21 cellular contexts compared by ENCODE assay signal in the genomic region with DNA sequence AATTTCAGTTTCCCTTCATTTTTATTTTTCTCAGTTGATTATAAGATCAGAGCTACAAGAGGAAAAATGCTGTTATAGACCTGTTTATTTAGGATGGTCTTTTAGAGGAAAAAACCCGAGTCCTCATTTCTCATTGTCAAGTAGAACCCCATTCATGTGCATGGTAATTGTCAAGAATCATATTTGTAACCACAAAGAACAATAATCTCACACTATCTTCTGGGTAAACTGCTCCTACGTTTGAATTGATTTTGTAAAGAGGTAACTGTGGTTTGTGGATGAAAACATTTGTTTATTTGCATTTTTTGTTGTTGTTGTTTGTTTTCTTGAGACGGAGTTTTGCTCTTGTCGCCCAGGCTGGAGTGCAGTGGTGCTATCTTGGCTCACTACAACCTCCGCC. TPM values are rescaled to one million over a fixed set of nuclear protein-coding genes. Genes with fewer than 3 reads are reported as not detected.
DNase-seq lines count a peak whose midpoint lies in the region; ATAC-seq, FAIRE-seq and TF ChIP-seq lines count a peak whose summit lies in the region.
"Had no signal": no experiment of that assay in that cellular context is flagged by ENCODE, and none has a peak within 500 bp of the region (broad histone marks: within the 10 kb centered on the region; RNA-seq: fewer than 3 reads in every experiment).

No MANE protein-coding gene starts in this region.

- H3K27me3 Mint-ChIP-seq in stimulated activated naive CD8-positive, alpha-beta T cell treated with anti-CD3 and anti-CD28 coated beads, Interleukin-15, Interleukin-2, amounts not matched to agents 100 ng/mL and 50 ng/mL, for 24 hours: no peaks in the 10 kb centered on the region
- no peaks in the 10 kb centered on the region for H3K27me3 Mint-ChIP-seq in stimulated activated naive CD8-positive, alpha-beta T cell treated with anti-CD3 and anti-CD28 coated beads, Interleukin-15, amount 100 ng/mL, for 72 hours
- H3K27me3 Mint-ChIP-seq in T-helper 2 cell treated with Interferon-gamma antibody and Interleukin-4, amounts not matched to agents 5 μg/mL and 100 μg/mL, for 36 hours (ENCODE audit: low read depth): no peaks in the 10 kb centered on the region

- no peak overlapping the region for H2BK5ac ChIP-seq in H1 (ENCODE audit: low read depth, low read length)

- H2BK20ac ChIP-seq in H1 (ENCODE audit: low read length): no peak overlapping the region

- H3K36me3 Mint-ChIP-seq in stimulated activated naive CD8-positive, alpha-beta T cell treated with anti-CD3 and anti-CD28 coated beads, Interleukin-15, Interleukin-2, amounts not matched to agents 100 ng/mL and 50 ng/mL, for 24 hours (ENCODE audit: low read depth): no peaks in the 10 kb centered on the region
- H3K36me3 Mint-ChIP-seq in T-helper 2 cell treated with Interferon-gamma antibody and Interleukin-4, amounts not matched to agents 5 μg/mL and 100 μg/mL, for 36 hours (ENCODE audit: low read depth): peaks cover 2% of the 10 kb centered on the region
- no peaks in the 10 kb centered on the region for H3K36me3 Mint-ChIP-seq in stimulated activated effector memory CD8-positive, alpha-beta T cell treated with anti-CD3 and anti-CD28 coated beads, Interleukin-12 subunit alpha, Interleukin-12 subunit beta, amount 100 ng/mL, for 72 hours
- H3K36me3 Mint-ChIP-seq: CD8-positive, alpha-beta T cell had no signal

- ATAC-seq in stimulated activated naive CD8-positive, alpha-beta T cell treated with anti-CD3 and anti-CD28 coated beads, Interleukin-15, amount 100 ng/mL, for 72 hours: no peak
- peak; percentile 62 for ATAC-seq in stimulated activated effector memory CD8-positive, alpha-beta T cell treated with anti-CD3 and anti-CD28 coated beads, Interleukin-12 subunit alpha, Interleukin-12 subunit beta, amount 100 ng/mL, for 72 hours
- no peak for ATAC-seq in GM18505 (IDR thresholded peaks at IDR 0.05; ENCODE audit: unreplicated experiment)
- ATAC-seq: CD8-positive, alpha-beta T cell; HCT116 had no signal

- H3K4me2 ChIP-seq in H1 (ENCODE audit: insufficient read depth in 1 of 2, low read depth in 2 of 2, low read length in 2 of 2): no peak overlapping the region
- H3K4me2 ChIP-seq: BLaER1 treated with 17β-estradiol and CSF1 and Interleukin-3, amounts not matched to agents 10 nM and 100 nM; SK-N-SH had no signal

- no peak for TF ChIP-seq CTCF in H1 (IDR thresholded peaks at IDR 0.05; ENCODE audit: control extremely low read depth in 1 of 3, insufficient read depth in 1 of 3, low read depth in 1 of 3, low read length in 3 of 3)
- TF ChIP-seq CTCF in ovary (IDR thresholded peaks at IDR 0.05): no peak

- no peak overlapping the region for H2AK5ac ChIP-seq in H1 (ENCODE audit: low read depth, low read length)

- peaks cover 0 to 80% of the 10 kb centered on the region in 2 experiments; a peak in 2 of 4 replicates for H3K79me2 ChIP-seq in H1 (ENCODE audit: control insufficient read depth in 1 of 2, insufficient read depth in 2 of 2, low read length in 2 of 2)

- no peak overlapping the region for H3K4ac ChIP-seq in H1 (replicated peaks; ENCODE audit: insufficient read length, low read depth, low read length)

- TF ChIP-seq EP300 in H1 (IDR thresholded peaks at IDR 0.05; ENCODE audit: borderline replicate concordance in 1 of 2, low read depth in 2 of 2, low read length in 2 of 2) (no peak), ovary (IDR thresholded peaks at IDR 0.05) (no peak)

- no peak for TF ChIP-seq POLR2A in H1 (IDR thresholded peaks at IDR 0.05; ENCODE audit: control extremely low read depth in 1 of 2, low read depth in 2 of 2, low read length in 2 of 2)
- no peak for TF ChIP-seq POLR2A in GM18505 (IDR thresholded peaks at IDR 0.05; ENCODE audit: borderline replicate concordance, extremely low read depth, insufficient read depth, insufficient read length)
- TF ChIP-seq POLR2A in ovary (IDR thresholded peaks at IDR 0.05): no peak

- intact Hi-C loops in ovary (cut with DNase I): no loop called here

- H3K14ac ChIP-seq in H1 (ENCODE audit: insufficient read length): no peak overlapping the region

- CTCF ChIA-PET in H1 (lab: Charles Lee; ENCODE audit: partially characterized antibody): no interaction called here

- H3K27ac Mint-ChIP-seq in stimulated activated naive CD8-positive, alpha-beta T cell treated with anti-CD3 and anti-CD28 coated beads, Interleukin-15, Interleukin-2, amounts not matched to agents 100 ng/mL and 50 ng/mL, for 24 hours: peak overlapping the region; percentile 40
- H3K27ac Mint-ChIP-seq in stimulated activated naive CD8-positive, alpha-beta T cell treated with anti-CD3 and anti-CD28 coated beads, Interleukin-15, amount 100 ng/mL, for 72 hours: peak overlapping the region in 1 of 2 donors; percentile 47
- H3K27ac Mint-ChIP-seq in T-helper 2 cell treated with Interferon-gamma antibody and Interleukin-4, amounts not matched to agents 5 μg/mL and 100 μg/mL, for 36 hours: no peak overlapping the region
- H3K27ac Mint-ChIP-seq in stimulated activated effector memory CD8-positive, alpha-beta T cell treated with anti-CD3 and anti-CD28 coated beads, Interleukin-12 subunit alpha, Interleukin-12 subunit beta, amount 100 ng/mL, for 72 hours: peak overlapping the region; percentile 41
- H3K27ac Mint-ChIP-seq: CD8-positive, alpha-beta T cell had no signal

- H3K4me1 Mint-ChIP-seq in stimulated activated naive CD8-positive, alpha-beta T cell treated with anti-CD3 and anti-CD28 coated beads, Interleukin-15, Interleukin-2, amounts not matched to agents 100 ng/mL and 50 ng/mL, for 24 hours (ENCODE audit: low read depth): peaks cover 21% of the 10 kb centered on the region
- peaks cover 26% of the 10 kb centered on the region for H3K4me1 Mint-ChIP-seq in stimulated activated naive CD8-positive, alpha-beta T cell treated with anti-CD3 and anti-CD28 coated beads, Interleukin-15, amount 100 ng/mL, for 72 hours
- H3K4me1 Mint-ChIP-seq in T-helper 2 cell treated with Interferon-gamma antibody and Interleukin-4, amounts not matched to agents 5 μg/mL and 100 μg/mL, for 36 hours (ENCODE audit: low read depth): peaks cover 11% of the 10 kb centered on the region
- H3K4me1 Mint-ChIP-seq in stimulated activated effector memory CD8-positive, alpha-beta T cell treated with anti-CD3 and anti-CD28 coated beads, Interleukin-12 subunit alpha, Interleukin-12 subunit beta, amount 100 ng/mL, for 72 hours: peaks cover 28% of the 10 kb centered on the region

- H3K4me3 ChIP-seq in H1 (ENCODE audit: extremely low read depth in 1 of 4, insufficient read depth in 2 of 4, low read depth in 3 of 4, low read length in 4 of 4) (no peak overlapping the region), ovary (no peak overlapping the region)
- H3K4me3 ChIP-seq: BLaER1 treated with 17β-estradiol and CSF1 and Interleukin-3, amounts not matched to agents 10 nM and 100 nM had no signal

- H3K9me3 Mint-ChIP-seq in stimulated activated naive CD8-positive, alpha-beta T cell treated with anti-CD3 and anti-CD28 coated beads, Interleukin-15, Interleukin-2, amounts not matched to agents 100 ng/mL and 50 ng/mL, for 24 hours: no peaks in the 10 kb centered on the region
- no peaks in the 10 kb centered on the region for H3K9me3 Mint-ChIP-seq in stimulated activated naive CD8-positive, alpha-beta T cell treated with anti-CD3 and anti-CD28 coated beads, Interleukin-15, amount 100 ng/mL, for 72 hours
- no peaks in the 10 kb centered on the region for H3K9me3 Mint-ChIP-seq in T-helper 2 cell treated with Interferon-gamma antibody and Interleukin-4, amounts not matched to agents 5 μg/mL and 100 μg/mL, for 36 hours
- H3K9me3 Mint-ChIP-seq in stimulated activated effector memory CD8-positive, alpha-beta T cell treated with anti-CD3 and anti-CD28 coated beads, Interleukin-12 subunit alpha, Interleukin-12 subunit beta, amount 100 ng/mL, for 72 hours: no peaks in the 10 kb centered on the region
- H3K9me3 Mint-ChIP-seq: CD8-positive, alpha-beta T cell had no signal

- POLR2A ChIA-PET in H1 (lab: Charles Lee; ENCODE audit: partially characterized antibody): no interaction called here

- H4K20me1 ChIP-seq in H1 (replicated peaks in 1 of 2; ENCODE audit: control insufficient read depth in 1 of 2, insufficient read depth in 2 of 2, low read length in 2 of 2): no peaks in the 10 kb centered on the region

- no peak overlapping the region for H2BK120ac ChIP-seq in H1 (replicated peaks; ENCODE audit: low read depth, low read length)

- no peak overlapping the region for H3K56ac ChIP-seq in H1 (replicated peaks; ENCODE audit: insufficient read length, low read depth, low read length)

- no peak overlapping the region for H2BK12ac ChIP-seq in H1 (ENCODE audit: low read depth, low read length)

- H4K91ac ChIP-seq in H1 (replicated peaks; ENCODE audit: insufficient read length, low read length): no peak overlapping the region

- FAIRE-seq in H1 (lab: Jason Lieb, UNC): peak; percentile 28
- FAIRE-seq: GM12892 had no signal

- DNase-seq in stimulated activated naive CD8-positive, alpha-beta T cell treated with anti-CD3 and anti-CD28 coated beads, Interleukin-15, amount 100 ng/mL, for 72 hours: no peak
- no peak for DNase-seq in T-helper 2 cell treated with Interferon-gamma antibody and Interleukin-4, amounts not matched to agents 5 μg/mL and 100 μg/mL, for 36 hours (ENCODE audit: low spot score)
- DNase-seq in H1 (ENCODE audit: low read depth in 1 of 2, low spot score in 2 of 2): no peak
- no peak for DNase-seq in stimulated activated effector memory CD8-positive, alpha-beta T cell treated with anti-CD3 and anti-CD28 coated beads, Interleukin-12 subunit alpha, Interleukin-12 subunit beta, amount 100 ng/mL, for 72 hours (ENCODE audit: low spot score in 2 of 2)
- no peak for DNase-seq in T-helper 9 cell
- DNase-seq in ovary: no peak
- DNase-seq: CD8-positive, alpha-beta T cell; DMS53; NCI-H1105; NCI-H1694 treated with DMSO at 0.1 percent for 48 hours; NCI-H226; NCI-H524; NCI-H82; RPMI8226; SHP77 treated with DMSO at 0.1 percent for 48 hours; SK-N-SH had no signal

- no peak overlapping the region for H2BK15ac ChIP-seq in H1 (ENCODE audit: low read length)

- H3K27ac ChIP-seq in H1 (ENCODE audit: low read depth, low read length) (no peak overlapping the region), ovary (no peak overlapping the region)
- H3K27ac ChIP-seq: BLaER1 treated with 17β-estradiol and CSF1 and Interleukin-3, amounts not matched to agents 10 nM and 100 nM had no signal

- no peaks in the 10 kb centered on the region for H3K27me3 ChIP-seq in H1 (replicated peaks in 1 of 4; ENCODE audit: control insufficient read depth in 3 of 4, extremely low read depth in 1 of 4, insufficient read depth in 3 of 4, low read length in 3 of 4)
- H3K27me3 ChIP-seq in ovary: peaks cover 2% of the 10 kb centered on the region
- H3K27me3 ChIP-seq: BLaER1 treated with 17β-estradiol and CSF1 and Interleukin-3, amounts not matched to agents 10 nM and 100 nM had no signal

- TF ChIP-seq RAD21 in H1 (IDR thresholded peaks at IDR 0.05 in 1 of 2, conservative IDR thresholded peaks at IDR 0.05 in 1 of 2; ENCODE audit: low read depth in 2 of 2, low read length in 2 of 2): no peak

- H4K5ac ChIP-seq in H1 (ENCODE audit: insufficient read length, low read depth, low read length): no peak overlapping the region

- H3K9me3 ChIP-seq in H1 (ENCODE audit: insufficient read depth in 2 of 2, low read depth in 1 of 2, low read length in 1 of 2) (no peaks in the 10 kb centered on the region), ovary (no peaks in the 10 kb centered on the region)
- H3K9me3 ChIP-seq: SK-N-SH had no signal

- no peaks in the 10 kb centered on the region for H3K36me3 ChIP-seq in H1 (ENCODE audit: control insufficient read depth in 2 of 4, insufficient read depth in 4 of 4, low read length in 3 of 4)
- H3K36me3 ChIP-seq in ovary: no peaks in the 10 kb centered on the region

- no peaks in the 10 kb centered on the region; the same call in 1 of the 2 replicates for H3K79me1 ChIP-seq in H1 (ENCODE audit: low read depth, low read length)

- H3K4me3 Mint-ChIP-seq in stimulated activated naive CD8-positive, alpha-beta T cell treated with anti-CD3 and anti-CD28 coated beads, Interleukin-15, Interleukin-2, amounts not matched to agents 100 ng/mL and 50 ng/mL, for 24 hours: no peak overlapping the region
- no peak overlapping the region for H3K4me3 Mint-ChIP-seq in stimulated activated naive CD8-positive, alpha-beta T cell treated with anti-CD3 and anti-CD28 coated beads, Interleukin-15, amount 100 ng/mL, for 72 hours
- peak overlapping the region; percentile 10 for H3K4me3 Mint-ChIP-seq in T-helper 2 cell treated with Interferon-gamma antibody and Interleukin-4, amounts not matched to agents 5 μg/mL and 100 μg/mL, for 36 hours
- H3K4me3 Mint-ChIP-seq in stimulated activated effector memory CD8-positive, alpha-beta T cell treated with anti-CD3 and anti-CD28 coated beads, Interleukin-12 subunit alpha, Interleukin-12 subunit beta, amount 100 ng/mL, for 72 hours: peak overlapping the region; percentile 7
- H3K4me3 Mint-ChIP-seq: CD8-positive, alpha-beta T cell had no signal

- H3K23ac ChIP-seq in H1 (ENCODE audit: insufficient read length): no peak overlapping the region

- 90% methylated on average over 5 of the region's 5 CpGs; no CpG with 5 or more reads in 1 of the 2 experiments for WGBS in H1 (ENCODE audit: extremely low coverage in 1 of 2, insufficient coverage in 1 of 2, insufficient read length in 1 of 2, insufficient replicate concordance in 2 of 2, low coverage in 1 of 2, low lambda C conversion rate in 2 of 2, missing lambda C conversion rate in 1 of 2), 2 experiments
- 92 to 96% (median 93%) methylated on average over 5 of the region's 5 CpGs for WGBS in ovary, 3 donors

- no peak overlapping the region for H3K9ac ChIP-seq in H1 (replicated peaks in 1 of 4; ENCODE audit: extremely low read depth in 1 of 4, low read depth in 3 of 4, low read length in 3 of 4)
- H3K9ac ChIP-seq: BLaER1 treated with 17β-estradiol and CSF1 and Interleukin-3, amounts not matched to agents 10 nM and 100 nM; SK-N-SH had no signal

- no peak overlapping the region for H3K18ac ChIP-seq in H1 (ENCODE audit: extremely low read depth, low read length)

- H3K4me1 ChIP-seq in H1 (replicated peaks in 1 of 4; ENCODE audit: control insufficient read depth in 3 of 4, insufficient read depth in 4 of 4, low read length in 3 of 4) (peaks cover 0 to 5% (median 2%) of the 10 kb centered on the region in 4 experiments; a peak in 6 of 7 replicates), ovary (ENCODE audit: insufficient read depth) (no peaks in the 10 kb centered on the region)

- no peak overlapping the region for H2AFZ ChIP-seq in H1 (ENCODE audit: low read length)

- no peak overlapping the region for H4K8ac ChIP-seq in H1 (ENCODE audit: extremely low read depth, insufficient read depth, low read length)

- H3K23me2 ChIP-seq in H1 (ENCODE audit: low read depth, low read length): no peaks in the 10 kb centered on the region

RNA-seq across cellular contexts. Expression of a gene that starts 23.8 kb away (rescaled TPM):
- total RNA-seq in H1 (2021; fragmentation: NEBNext Ultra II Directional; extraction: Animal tissue kit (Norgen Biotek cat#: 25700)): 42.9 and 48.6 TPM in 2 replicates
- polyA plus RNA-seq in H1 (2011; rRNA removed): 16.7 and 24.4 TPM in 2 replicates
- polyA plus RNA-seq in H1 (2011; cell fraction: cytosol; rRNA removed): 23.7 TPM
- polyA plus RNA-seq in H1 (2011; cell fraction: nucleus; rRNA removed): 33.0 TPM
- 23.2 to 31.0 TPM (median 29.9 TPM) in 4 replicates for polyA plus RNA-seq in H1 (2012, experiment 1 of 2)
- 1.7 TPM for polyA plus RNA-seq in H1 (2012, experiment 2 of 2)
- polyA plus RNA-seq in H1 (2013, experiment 1 of 2): 24.0 TPM
- 27.4 TPM for polyA plus RNA-seq in H1 (2013, experiment 2 of 2)
- polyA minus RNA-seq in H1 (2011; rRNA and poly(A)+ RNA removed): 84.3 and 118 TPM in 2 replicates
- 33.5 TPM for polyA minus RNA-seq in H1 (2011; cell fraction: cytosol; rRNA and poly(A)+ RNA removed)
- polyA minus RNA-seq in H1 (2011; cell fraction: nucleus; rRNA and poly(A)+ RNA removed): 76.8 TPM
- 10 to 100 TPM; 22.4 to 46.5 (median 25.4) TPM for total RNA-seq in ovary
- 10 to 100 TPM; 11.5 to 26.1 TPM for polyA plus RNA-seq in ovary

Comparison
In these comparisons a context has a peak if more than half of its experiments do, and no peak if none do; other contexts are left out.
1. H3K4me3 Mint-ChIP-seq: peak in T-helper 2 cell treated with Interferon-gamma antibody and Interleukin-4, amounts not matched to agents 5 μg/mL and 100 μg/mL, for 36 hours (single experiment) and stimulated activated effector memory CD8-positive, alpha-beta T cell treated with anti-CD3 and anti-CD28 coated beads, Interleukin-12 subunit alpha, Interleukin-12 subunit beta, amount 100 ng/mL, for 72 hours (single experiment); none in stimulated activated naive CD8-positive, alpha-beta T cell treated with anti-CD3 and anti-CD28 coated beads, Interleukin-15, Interleukin-2, amounts not matched to agents 100 ng/mL and 50 ng/mL, for 24 hours (single experiment) and stimulated activated naive CD8-positive, alpha-beta T cell treated with anti-CD3 and anti-CD28 coated beads, Interleukin-15, amount 100 ng/mL, for 72 hours (0 of 2).